Comparison of ENCODE assay signal across 8 cellular contexts in genomic region chr9:21813575-21814473, GRCh38. TPM values are rescaled to one million over a fixed set of nuclear protein-coding genes. Genes with fewer than 3 reads are reported as not detected.
DNase-seq lines count a peak whose midpoint lies in the region; ATAC-seq and TF ChIP-seq lines count a peak whose summit lies in the region.

No MANE protein-coding gene starts in this region.

- H3K36me3 ChIP-seq in uterus: no peaks in the 10 kb centered on the region

- H3K27ac Mint-ChIP-seq in naive B cell: peak overlapping the region in 1 of 6 donors; percentile 77

- CTCF ChIA-PET in AG04449 (lab: Yijun Ruan, JAX): interaction anchor here (0.6 to 12.6 kb wide), 74 partner anchors 11 to 642 kb away, joined by 3 to 248 read pairs (median 4); partner anchors contain the start of genes CDKN2A, CDKN2B, CDKN2B-AS1 and MTAP

- H3K4me3 Mint-ChIP-seq in naive B cell: no peak overlapping the region

- in situ Hi-C loops in GM13977 (cut with MboI; ENCODE audit: low pct_unique_long_range_greater_than_20kb, low sequenced_read_pairs, unreplicated experiment): loop anchor here (10.0 to 25.0 kb wide), 3 partner anchors 223 to 648 kb away; no protein-coding TSS in a partner anchor

- intact Hi-C loops in uterus (cut with DNase I; ENCODE audit: low total_unique reads): loop anchor here (10.0 kb wide), 2 partner anchors 431 to 641 kb away; no protein-coding TSS in a partner anchor

- peaks cover 0 to 11% of the 10 kb centered on the region in 2 donors for H3K36me3 Mint-ChIP-seq in naive B cell

- POLR2A ChIA-PET in AG04449 (lab: Yijun Ruan, JAX): interaction anchor here (0.7 to 1.0 kb wide), 2 partner anchors 11 to 195 kb away, joined by 3 to 4 read pairs; partner anchors contain the start of genes CDKN2B and MTAP

- ATAC-seq in HG03159 (IDR thresholded peaks at IDR 0.05; ENCODE audit: unreplicated experiment) (peak; percentile 48), naive B cell (ENCODE audit: low read depth in 2 of 2) (peak; percentile 68 to 70)

- no peaks in the 10 kb centered on the region for H3K27me3 Mint-ChIP-seq in naive B cell

- H3K27me3 ChIP-seq in uterus: no peaks in the 10 kb centered on the region

- no peaks in the 10 kb centered on the region for H3K4me1 ChIP-seq in uterus

- no peak for TF ChIP-seq POLR2A in uterus (IDR thresholded peaks at IDR 0.05)

- TF ChIP-seq CTCF in AG04449 (IDR thresholded peaks at IDR 0.05; ENCODE audit: insufficient read depth, low read length, missing control alignments) (peak; percentile 58), GM13977 (IDR thresholded peaks at IDR 0.05; ENCODE audit: extremely low read depth, insufficient read depth, missing control alignments) (peak; percentile 70), epithelial cell of proximal tubule (conservative IDR thresholded peaks at IDR 0.05; ENCODE audit: low read depth, low read length) (peak; percentile 81), uterus (IDR thresholded peaks at IDR 0.05) (peak; percentile 66 to 80 (median 74))

- H3K27ac ChIP-seq in uterus: peak overlapping the region in 1 of 2 donors; percentile 12

- H3K9me3 Mint-ChIP-seq in naive B cell: no peaks in the 10 kb centered on the region

- no peak overlapping the region for H3K4me3 ChIP-seq in AG04449 (ENCODE audit: low read depth, low read length)
- no peak overlapping the region for H3K4me3 ChIP-seq in epithelial cell of proximal tubule (ENCODE audit: low read depth, low read length)
- H3K4me3 ChIP-seq in uterus: no peak overlapping the region

- H3K9me3 ChIP-seq in uterus: no peaks in the 10 kb centered on the region

- H3K4me1 Mint-ChIP-seq in naive B cell: peaks cover 0 to 17% (median 0%) of the 10 kb centered on the region in 3 donors

- DNase-seq in AG04449 (ENCODE audit: low read depth, low spot score): no peak
- DNase-seq in GM13977 (ENCODE audit: low spot score): peak; percentile 53
- DNase-seq in NCI-H345 treated with DMSO at 0.1 percent for 48 hours (lab: John Stamatoyannopoulos, UW; ENCODE audit: unreplicated experiment): peak; percentile 67
- peak; percentile 52 for DNase-seq in activated CD4-positive, alpha-beta T cell treated with anti-CD3 and anti-CD28 coated beads, Interleukin-2, amount 50 U/mL, for 1 hour
- no peak for DNase-seq in epithelial cell of proximal tubule (ENCODE audit: low read depth)
- peak; percentile 66 for DNase-seq in naive B cell
- DNase-seq in uterus: peak; percentile 30 to 66

RNA-seq across cellular contexts. Expression of gene MTAP, which starts 11.4 kb away (rescaled TPM):
- total RNA-seq in epithelial cell of proximal tubule (34.2 and 37.0 TPM in 2 replicates), uterus (10 to 100 TPM in 3 of 4 donors, 1 to 10 TPM in 1; 3.6 to 65.8 (median 39.4) TPM)
- polyA plus RNA-seq in naive B cell (ENCODE audit: low read depth in 6 of 6): 10 to 100 TPM; 12.1 to 24.3 (median 18.1) TPM

Comparison
In these comparisons a context has a peak if more than half of its experiments do, and no peak if none do; other contexts are left out.
1. DNase-seq: peak in GM13977 (single experiment), NCI-H345 treated with DMSO at 0.1 percent for 48 hours (single experiment), activated CD4-positive, alpha-beta T cell treated with anti-CD3 and anti-CD28 coated beads, Interleukin-2, amount 50 U/mL, for 1 hour (single experiment), naive B cell (single experiment) and uterus (2 of 2); none in AG04449 (single experiment) and epithelial cell of proximal tubule (single experiment).
2. Peak in every context shown above with its lines, with median percentiles within 50 percentile points of each other: CTCF ChIP-seq.